1 cellular context compared by ENCODE assay signal in the genomic region with DNA sequence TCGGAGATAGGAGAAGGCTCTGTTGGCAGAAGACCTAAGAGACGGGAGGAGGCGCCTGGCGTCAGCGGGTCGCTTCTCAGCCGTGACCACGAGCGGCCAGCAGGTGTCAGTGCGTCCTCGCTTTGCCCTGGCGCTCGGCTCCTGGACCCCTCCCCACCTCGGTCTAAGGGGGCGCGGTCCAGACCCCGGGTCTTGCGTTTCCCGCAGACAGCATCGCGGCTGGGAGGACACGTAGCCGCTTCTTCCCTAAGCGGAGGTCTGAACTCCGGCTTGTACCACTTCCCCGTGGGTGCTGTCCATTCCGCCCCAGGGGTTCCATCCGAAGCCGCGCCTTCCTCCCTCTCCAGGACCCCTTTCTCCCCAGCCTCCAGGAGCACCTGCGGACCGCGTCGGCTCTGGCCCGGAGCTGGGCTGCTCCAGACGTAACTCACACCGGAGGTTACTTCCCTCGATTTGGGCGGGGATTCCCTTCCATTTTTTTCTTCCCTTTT.
TF ChIP-seq lines count a peak whose summit lies in the region.

No MANE protein-coding gene starts in this region.

TF ChIP-seq in A549, 52 proteins besides CTCF, POLR2A, EP300 and RAD21:
- TF ChIP-seq, protein P1, sequence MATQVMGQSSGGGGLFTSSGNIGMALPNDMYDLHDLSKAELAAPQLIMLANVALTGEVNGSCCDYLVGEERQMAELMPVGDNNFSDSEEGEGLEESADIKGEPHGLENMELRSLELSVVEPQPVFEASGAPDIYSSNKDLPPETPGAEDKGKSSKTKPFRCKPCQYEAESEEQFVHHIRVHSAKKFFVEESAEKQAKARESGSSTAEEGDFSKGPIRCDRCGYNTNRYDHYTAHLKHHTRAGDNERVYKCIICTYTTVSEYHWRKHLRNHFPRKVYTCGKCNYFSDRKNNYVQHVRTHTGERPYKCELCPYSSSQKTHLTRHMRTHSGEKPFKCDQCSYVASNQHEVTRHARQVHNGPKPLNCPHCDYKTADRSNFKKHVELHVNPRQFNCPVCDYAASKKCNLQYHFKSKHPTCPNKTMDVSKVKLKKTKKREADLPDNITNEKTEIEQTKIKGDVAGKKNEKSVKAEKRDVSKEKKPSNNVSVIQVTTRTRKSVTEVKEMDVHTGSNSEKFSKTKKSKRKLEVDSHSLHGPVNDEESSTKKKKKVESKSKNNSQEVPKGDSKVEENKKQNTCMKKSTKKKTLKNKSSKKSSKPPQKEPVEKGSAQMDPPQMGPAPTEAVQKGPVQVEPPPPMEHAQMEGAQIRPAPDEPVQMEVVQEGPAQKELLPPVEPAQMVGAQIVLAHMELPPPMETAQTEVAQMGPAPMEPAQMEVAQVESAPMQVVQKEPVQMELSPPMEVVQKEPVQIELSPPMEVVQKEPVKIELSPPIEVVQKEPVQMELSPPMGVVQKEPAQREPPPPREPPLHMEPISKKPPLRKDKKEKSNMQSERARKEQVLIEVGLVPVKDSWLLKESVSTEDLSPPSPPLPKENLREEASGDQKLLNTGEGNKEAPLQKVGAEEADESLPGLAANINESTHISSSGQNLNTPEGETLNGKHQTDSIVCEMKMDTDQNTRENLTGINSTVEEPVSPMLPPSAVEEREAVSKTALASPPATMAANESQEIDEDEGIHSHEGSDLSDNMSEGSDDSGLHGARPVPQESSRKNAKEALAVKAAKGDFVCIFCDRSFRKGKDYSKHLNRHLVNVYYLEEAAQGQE (IDR thresholded peaks at IDR 0.05) = peak; percentile 32; the same call in 1 of the 2 replicates
- TF ChIP-seq SMC3 (IDR thresholded peaks at IDR 0.05) (peak; percentile 78), ESRRA (IDR thresholded peaks at IDR 0.05; ENCODE audit: borderline replicate concordance, low read length) (no peak)
